Comparison of ENCODE assay signal across 21 cellular contexts in genomic region chr12:79521576-79521975, GRCh38.
DNase-seq lines count a peak whose midpoint lies in the region; ATAC-seq, FAIRE-seq and TF ChIP-seq lines count a peak whose summit lies in the region.
"Had no signal": no experiment of that assay in that cellular context is flagged by ENCODE, and none has a peak within 500 bp of the region (broad histone marks: within the 10 kb centered on the region; RNA-seq: fewer than 3 reads in every experiment).

No MANE protein-coding gene starts in this region.

- no peak overlapping the region for H3K18ac ChIP-seq in IMR-90 (ENCODE audit: low read depth, low read length)

- H3K27me3 Mint-ChIP-seq in astrocyte (ENCODE audit: low read depth, unreplicated experiment) = no peaks in the 10 kb centered on the region
- no peaks in the 10 kb centered on the region for H3K27me3 Mint-ChIP-seq in nephron progenitor cell (ENCODE audit: low read depth, poor library complexity)
- H3K27me3 Mint-ChIP-seq: CD4-positive, alpha-beta T cell had no signal

- POLR2A ChIA-PET in IMR-90 (lab: Charles Lee; ENCODE audit: unreplicated experiment) = no interaction called here

- peaks cover 15% of the 10 kb centered on the region for H3K4me1 ChIP-seq in ACC112 (ENCODE audit: control insufficient read depth, insufficient read depth, low read length, unreplicated experiment)
- peaks cover 3% of the 10 kb centered on the region; the same call in 1 of the 2 replicates for H3K4me1 ChIP-seq in IMR-90 (ENCODE audit: control insufficient read depth, insufficient read depth, low read length)
- peaks cover 14% of the 10 kb centered on the region for H3K4me1 ChIP-seq in astrocyte (ENCODE audit: insufficient read depth, low read length)
- H3K4me1 ChIP-seq in keratinocyte (ENCODE audit: control insufficient read depth, extremely low read depth, insufficient read depth, low read length) = no peaks in the 10 kb centered on the region

- H3K9ac ChIP-seq in IMR-90 (ENCODE audit: low read depth, low read length) (no peak overlapping the region), astrocyte (ENCODE audit: low read length) (no peak overlapping the region), keratinocyte (ENCODE audit: control insufficient read depth, extremely low read depth, insufficient read depth, low read length) (no peak overlapping the region)

- H3K4me1 Mint-ChIP-seq in astrocyte (ENCODE audit: low read depth, unreplicated experiment) (peaks cover 3% of the 10 kb centered on the region), nephron progenitor cell (peaks cover 6% of the 10 kb centered on the region)

- dilution Hi-C loops in IMR-90 (cut with HindIII; ENCODE audit: low sequenced_read_pairs, unreplicated experiment) (no loop called here), keratinocyte (cut with MboI; ENCODE audit: extremely low pct_ligation_motif_present, low sequenced_read_pairs) (no loop called here)

- peak; percentile 65 for FAIRE-seq in astrocyte (lab: Jason Lieb, UNC)
- peak; percentile 41 for FAIRE-seq in keratinocyte (lab: Jason Lieb, UNC)
- no peak for FAIRE-seq in D721Med (lab: Jason Lieb, UNC)
- FAIRE-seq: GM12891, HTR-8/SVneo had no signal

- H2BK120ac ChIP-seq in IMR-90 (ENCODE audit: low read depth, low read length) = no peak overlapping the region

- H4K20me1 ChIP-seq in IMR-90 (ENCODE audit: insufficient read depth, low read length) (no peaks in the 10 kb centered on the region), astrocyte (ENCODE audit: insufficient read depth, low read length) (no peaks in the 10 kb centered on the region), keratinocyte (ENCODE audit: control insufficient read depth, extremely low read depth, insufficient read depth, low read length) (no peaks in the 10 kb centered on the region)

- H3K79me1 ChIP-seq in IMR-90 (ENCODE audit: low read depth in 1 of 2, low read length in 2 of 2) = no peaks in the 10 kb centered on the region

- no TSS peak for BruUV-seq in IMR-90 (replicated peaks; lab: Mats Ljungman, UMichigan)

- no peak overlapping the region for H2AK5ac ChIP-seq in IMR-90 (ENCODE audit: low read depth, low read length)

- no peak for TF ChIP-seq CTCF in IMR-90 (conservative IDR thresholded peaks at IDR 0.05; ENCODE audit: low read depth, low read length)
- no peak for TF ChIP-seq CTCF in astrocyte (IDR thresholded peaks at IDR 0.05; ENCODE audit: insufficient read depth, low read depth, low read length)
- no peak for TF ChIP-seq CTCF in keratinocyte (optimal IDR thresholded peaks at IDR 0.05 in 1 of 3, IDR thresholded peaks at IDR 0.05 in 1 of 3, conservative IDR thresholded peaks at IDR 0.05 in 1 of 3; ENCODE audit: extremely low read depth in 1 of 3, insufficient read depth in 2 of 3, low read length in 3 of 3)
- TF ChIP-seq CTCF in nephron progenitor cell (IDR thresholded peaks at IDR 0.05) = no peak
- no peak for TF ChIP-seq CTCF in D721Med (IDR thresholded peaks at IDR 0.05; ENCODE audit: insufficient read depth, missing control alignments)

- H3K9me3 ChIP-seq in IMR-90 (ENCODE audit: control insufficient read depth, insufficient read depth, low read length) (no peaks in the 10 kb centered on the region), astrocyte (ENCODE audit: insufficient read depth, low read depth, low read length) (no peaks in the 10 kb centered on the region), keratinocyte (ENCODE audit: control insufficient read depth, low read depth, low read length) (no peaks in the 10 kb centered on the region)

- H3K36me3 Mint-ChIP-seq in astrocyte (ENCODE audit: low read depth, unreplicated experiment) = peaks cover 3% of the 10 kb centered on the region
- no peaks in the 10 kb centered on the region for H3K36me3 Mint-ChIP-seq in nephron progenitor cell (ENCODE audit: low read depth)

- intact Hi-C loops in IMR-90 (cut with micrococcal nuclease) = loop anchor here (5.0 kb wide), 1 partner anchor 89 kb away; no protein-coding TSS in a partner anchor

- in situ Hi-C loops in IMR-90 (cut with MboI; ENCODE audit: low sequenced_read_pairs) = no loop called here

- CTCF ChIA-PET in IMR-90 (lab: Yijun Ruan, JAX) = no interaction called here

- H2AK9ac ChIP-seq in IMR-90 (replicated peaks; ENCODE audit: low read depth, low read length, poor library complexity) = peak overlapping the region; percentile 48

- H3K9me3 Mint-ChIP-seq in astrocyte (ENCODE audit: unreplicated experiment) = no peaks in the 10 kb centered on the region
- no peaks in the 10 kb centered on the region for H3K9me3 Mint-ChIP-seq in nephron progenitor cell
- H3K9me3 Mint-ChIP-seq: CD4-positive, alpha-beta T cell; HFFc6 had no signal

- no peaks in the 10 kb centered on the region for H3K36me3 ChIP-seq in ACC112 (ENCODE audit: insufficient read depth, low read length)
- no peaks in the 10 kb centered on the region for H3K36me3 ChIP-seq in IMR-90 (ENCODE audit: control insufficient read depth, insufficient read depth, low read length)
- no peaks in the 10 kb centered on the region for H3K36me3 ChIP-seq in astrocyte (ENCODE audit: insufficient read depth, low read length)
- H3K36me3 ChIP-seq in keratinocyte (ENCODE audit: control insufficient read depth in 2 of 2, extremely low read depth in 1 of 2, insufficient read depth in 2 of 2, low read length in 2 of 2) = no peaks in the 10 kb centered on the region

- H2BK5ac ChIP-seq in IMR-90 (ENCODE audit: low read depth, low read length, poor library complexity, severe bottlenecking) = no peak overlapping the region

- H3K4me3 Mint-ChIP-seq in astrocyte (ENCODE audit: unreplicated experiment) (no peak overlapping the region), nephron progenitor cell (no peak overlapping the region)
- H3K4me3 Mint-ChIP-seq: CD4-positive, alpha-beta T cell; HFFc6 had no signal

- no CpG with 5 or more reads among the region's 1 CpG for WGBS in IMR-90 (ENCODE audit: extremely low coverage in 2 of 2, insufficient read length in 1 of 2), 2 experiments

- no peak overlapping the region for H4K8ac ChIP-seq in IMR-90 (ENCODE audit: low read depth in 2 of 2, low read length in 2 of 2)

- no peak overlapping the region; the same call in 1 of the 2 replicates for H3K14ac ChIP-seq in IMR-90 (replicated peaks; ENCODE audit: low read depth, low read length)

- no peak overlapping the region for H4K91ac ChIP-seq in IMR-90 (ENCODE audit: insufficient read depth, low read depth, low read length)

- no peak overlapping the region; the same call in 1 of the 2 replicates for H4K5ac ChIP-seq in IMR-90 (ENCODE audit: low read depth, low read length)

- H2BK20ac ChIP-seq in IMR-90 (ENCODE audit: low read depth, low read length) = no peak overlapping the region

- H2BK15ac ChIP-seq in IMR-90 (ENCODE audit: low read depth, low read length) = no peak overlapping the region

- H3K4me3 ChIP-seq in ACC112 (ENCODE audit: low read depth, low read length) = no peak overlapping the region
- H3K4me3 ChIP-seq in IMR-90 (ENCODE audit: insufficient read depth, low read depth, low read length) = no peak overlapping the region
- no peak overlapping the region for H3K4me3 ChIP-seq in astrocyte (ENCODE audit: insufficient read depth, low read depth, low read length)
- no peak overlapping the region for H3K4me3 ChIP-seq in keratinocyte (ENCODE audit: control insufficient read depth in 2 of 3, extremely low read depth in 1 of 3, insufficient read depth in 2 of 3, low read depth in 1 of 3, low read length in 3 of 3)

- H3K27ac Mint-ChIP-seq in astrocyte (ENCODE audit: unreplicated experiment) (no peak overlapping the region), nephron progenitor cell (no peak overlapping the region)
- H3K27ac Mint-ChIP-seq: CD4-positive, alpha-beta T cell; HFFc6 had no signal

- H3K4me2 ChIP-seq in IMR-90 (ENCODE audit: low read depth, low read length) (no peak overlapping the region), astrocyte (ENCODE audit: low read length) (peak overlapping the region; percentile 74), keratinocyte (ENCODE audit: control insufficient read depth, extremely low read depth, insufficient read depth, low read depth, low read length) (no peak overlapping the region)

- H2AFZ ChIP-seq in ACC112 (ENCODE audit: low read length, unreplicated experiment) (peak overlapping the region; percentile 31), IMR-90 (replicated peaks; ENCODE audit: low read length, poor library complexity) (no peak overlapping the region), astrocyte (ENCODE audit: low read depth, low read length) (no peak overlapping the region), keratinocyte (ENCODE audit: control insufficient read depth, low read length) (no peak overlapping the region)

- H3K27ac ChIP-seq in ACC112 (ENCODE audit: low read depth, low read length) (peak overlapping the region; percentile 73), IMR-90 (ENCODE audit: insufficient read depth, low read length) (no peak overlapping the region), astrocyte (ENCODE audit: low read depth, low read length) (peak overlapping the region; percentile 53), keratinocyte (ENCODE audit: control insufficient read depth, insufficient read depth, low read length) (no peak overlapping the region)

- no peaks in the 10 kb centered on the region for H3K9me1 ChIP-seq in IMR-90 (ENCODE audit: insufficient read depth, low read length)
- H3K9me1 ChIP-seq in keratinocyte (ENCODE audit: control insufficient read depth, extremely low read depth, insufficient read depth, low read length) = no peaks in the 10 kb centered on the region

- H3K56ac ChIP-seq in IMR-90 (ENCODE audit: extremely low read depth, insufficient read depth, low read length) = no peak overlapping the region

- no peak for TF ChIP-seq POLR2A in IMR-90 (IDR thresholded peaks at IDR 0.05; ENCODE audit: low read depth, low read length)

- no peak for TF ChIP-seq RAD21 in IMR-90 (IDR thresholded peaks at IDR 0.05; ENCODE audit: low read length)

- H3K79me2 ChIP-seq in ACC112 (ENCODE audit: control insufficient read depth, insufficient read depth, low read length, unreplicated experiment) = no peaks in the 10 kb centered on the region
- no peaks in the 10 kb centered on the region for H3K79me2 ChIP-seq in astrocyte (ENCODE audit: insufficient read depth, low read length)
- H3K79me2 ChIP-seq in keratinocyte (ENCODE audit: control insufficient read depth, insufficient read depth, low read length) = no peaks in the 10 kb centered on the region

- no peak overlapping the region for H3K4ac ChIP-seq in IMR-90 (ENCODE audit: low read depth, low read length)

- DNase-seq in IMR-90 (no peak), astrocyte (ENCODE audit: low read depth) (peak; percentile 29), keratinocyte (ENCODE audit: low read depth, low spot score) (no peak), HUDEP-2 (lab: John Stamatoyannopoulos, UW; ENCODE audit: unreplicated experiment in 76 of 76) (no peak), nephron progenitor cell (no peak), D721Med (ENCODE audit: insufficient read length, low spot score) (no peak)
- DNase-seq: 8988T; CD4-positive, alpha-beta T cell; H7; HFFc6; NCI-H187; NCI-H2107; NCI-H510A treated with DMSO at 0.1 percent for 48 hours; NCI-H774; RPMI8226; SIG-M5 had no signal

- ATAC-seq in IMR-90 (ENCODE audit: low read depth) (no peak), HG02852 (IDR thresholded peaks at IDR 0.05; ENCODE audit: unreplicated experiment) (no peak)
- ATAC-seq: SK-N-SH treated with all-trans-retinoic acid at 6 μM for 48 hours had no signal

- H3K23ac ChIP-seq in IMR-90 (ENCODE audit: low read depth, low read length) = 0 out of 2 replicates have a peak overlapping the region, but pooled peaks have one; percentile 8

- no peaks in the 10 kb centered on the region for H3K27me3 ChIP-seq in ACC112 (ENCODE audit: insufficient read depth, low read length)
- no peaks in the 10 kb centered on the region for H3K27me3 ChIP-seq in IMR-90 (ENCODE audit: control insufficient read depth, insufficient read depth, low read length)
- no peaks in the 10 kb centered on the region for H3K27me3 ChIP-seq in astrocyte (ENCODE audit: insufficient read depth, low read length)
- no peaks in the 10 kb centered on the region for H3K27me3 ChIP-seq in keratinocyte (ENCODE audit: control insufficient read depth, extremely low read depth, insufficient read depth, low read length)

Comparison
In these comparisons a context has a peak if more than half of its experiments do, and no peak if none do; other contexts are left out.
1. H3K27ac ChIP-seq: peak in ACC112 (single experiment) and astrocyte (single experiment); none in IMR-90 (single experiment) and keratinocyte (single experiment).